ENCODE assay signal across 22 cellular contexts in the genomic region with DNA sequence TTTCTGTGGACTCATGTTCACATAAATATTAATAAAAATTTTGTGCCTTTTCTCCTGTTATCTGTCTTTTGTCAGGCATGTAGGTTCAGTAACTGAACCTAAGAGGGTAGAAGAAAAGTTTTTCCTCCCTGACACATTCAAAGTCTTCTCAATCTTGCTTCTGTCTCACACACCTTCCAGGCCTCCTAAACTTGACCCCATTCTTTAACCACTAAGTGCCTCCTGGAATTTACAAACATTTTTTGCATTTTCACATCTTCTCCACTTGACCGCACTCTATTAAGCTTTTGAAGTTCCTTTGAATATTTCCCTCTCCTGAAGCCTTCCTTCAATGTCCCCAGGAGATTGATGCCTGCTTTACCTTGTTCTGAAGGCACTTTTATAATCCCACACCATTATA.
"Had no signal": no experiment of that assay in that cellular context is flagged by ENCODE, and none has a peak within 500 bp of the region (broad histone marks: within the 10 kb centered on the region; RNA-seq: fewer than 3 reads in every experiment).

No MANE protein-coding gene starts in this region.

- H3K27ac Mint-ChIP-seq: mesothelial cell of epicardium; natural killer cell treated with Interleukin-12 subunit alpha and Interleukin-12 subunit beta and Interleukin-15 and Interleukin-18, amount 100 ng/mL, for 72 hours; stimulated activated effector memory CD8-positive, alpha-beta T cell treated with anti-CD3 and anti-CD28 coated beads, Interleukin-12 subunit alpha, Interleukin-12 subunit beta, amount 100 ng/mL, for 72 hours had no signal

- H3K4me3 ChIP-seq: coronary artery, esophagus squamous epithelium, left ventricle myocardium inferior, mucosa of descending colon, pancreas, right atrium auricular region, sigmoid colon, stomach, thyroid gland had no signal

- DNase-seq: effector memory CD4-positive, alpha-beta T cell; esophagus squamous epithelium; foreskin melanocyte; hypothalamus; kidney; left cardiac atrium; left ventricle myocardium inferior; naive B cell; pancreas; sigmoid colon; stimulated activated CD4-positive, alpha-beta T cell treated with anti-CD3 and anti-CD28 coated beads, Interleukin-4, amount 100 ng/mL, for 24 hours; stimulated activated naive CD4-positive, alpha-beta T cell treated with Interleukin-2 at 50 U/mL for 16 hours; stomach; thyroid gland had no signal

- H3K4me1 ChIP-seq: esophagus squamous epithelium, left ventricle myocardium inferior, pancreas, right atrium auricular region, stomach, thyroid gland had no signal

- H3K36me3 ChIP-seq: esophagus squamous epithelium, left ventricle myocardium inferior, neutrophil, pancreas, right atrium auricular region, sigmoid colon, stomach, thyroid gland had no signal

- H3K4me1 Mint-ChIP-seq: naive B cell; neural crest cell; stimulated activated effector memory CD8-positive, alpha-beta T cell treated with anti-CD3 and anti-CD28 coated beads, Interleukin-12 subunit alpha, Interleukin-12 subunit beta, amount 100 ng/mL, for 72 hours had no signal

- H3K9me3 ChIP-seq: mucosa of descending colon, neutrophil, pancreas, thyroid gland had no signal

- H3K36me3 Mint-ChIP-seq: natural killer cell treated with Interleukin-12 subunit alpha and Interleukin-12 subunit beta and Interleukin-15 and Interleukin-18, amount 100 ng/mL, for 72 hours; stimulated activated effector memory CD8-positive, alpha-beta T cell treated with anti-CD3 and anti-CD28 coated beads, Interleukin-12 subunit alpha, Interleukin-12 subunit beta, amount 100 ng/mL, for 72 hours had no signal

- H3K4me3 Mint-ChIP-seq: mesothelial cell of epicardium; naive B cell; natural killer cell treated with Interleukin-12 subunit alpha and Interleukin-12 subunit beta and Interleukin-15 and Interleukin-18, amount 100 ng/mL, for 72 hours; neural crest cell; stimulated activated effector memory CD8-positive, alpha-beta T cell treated with anti-CD3 and anti-CD28 coated beads, Interleukin-12 subunit alpha, Interleukin-12 subunit beta, amount 100 ng/mL, for 72 hours had no signal

- ATAC-seq: left cardiac atrium; mucosa of descending colon; natural killer cell treated with Interleukin-12 subunit alpha and Interleukin-12 subunit beta and Interleukin-15 and Interleukin-18, amount 100 ng/mL, for 72 hours; pancreas; stimulated activated effector memory CD8-positive, alpha-beta T cell treated with anti-CD3 and anti-CD28 coated beads, Interleukin-12 subunit alpha, Interleukin-12 subunit beta, amount 100 ng/mL, for 72 hours had no signal

- H3K27me3 ChIP-seq: neutrophil, pancreas, right atrium auricular region, sigmoid colon, stomach, thyroid gland had no signal

- H3K27ac ChIP-seq: coronary artery, esophagus squamous epithelium, left ventricle myocardium inferior, neutrophil, pancreas, right atrium auricular region, sigmoid colon, stomach, thyroid gland had no signal
